In genomic region chr2:30950339-30950738, GRCh38 we compare ENCODE assay signal across 25 cellular contexts.
"Had no signal": no experiment of that assay in that cellular context is flagged by ENCODE, and none has a peak within 500 bp of the region (broad histone marks: within the 10 kb centered on the region; RNA-seq: fewer than 3 reads in every experiment).

No MANE protein-coding gene starts in this region.

- H3K4me3 Mint-ChIP-seq: mesothelial cell of epicardium; naive B cell; natural killer cell; nephron progenitor cell; stimulated activated naive B cell treated with anti-CD40 and anti-IgM and Interleukin-4, amounts not matched to agents 10 μg/mL and 1 μg/mL and 100 μg/mL, for 72 hours had no signal

- ATAC-seq: left lobe of liver; natural killer cell; sciatic nerve; stimulated activated naive B cell treated with anti-CD40 and anti-IgM and Interleukin-4, amounts not matched to agents 10 μg/mL and 1 μg/mL and 100 μg/mL, for 72 hours; stimulated activated naive CD8-positive, alpha-beta T cell treated with anti-CD3 and anti-CD28 coated beads, Interleukin-15, Interleukin-2, amounts not matched to agents 100 U/mL and 50 U/mL, for 24 hours; upper lobe of right lung had no signal

- H3K27ac ChIP-seq: ovary, skin epidermis, stomach, thoracic aorta, tibial artery, upper lobe of right lung had no signal

- H3K27me3 Mint-ChIP-seq: naive B cell; progenitor cell of endocrine pancreas; stimulated activated naive B cell treated with anti-CD40 and anti-IgM and Interleukin-4, amounts not matched to agents 10 μg/mL and 1 μg/mL and 100 μg/mL, for 72 hours had no signal

- H3K9me3 ChIP-seq: ovary, stomach, thoracic aorta, tibial artery, upper lobe of right lung had no signal

- H3K9me3 Mint-ChIP-seq: natural killer cell, nephron progenitor cell had no signal

- DNase-seq: hippocampal formation; kidney glomerular epithelial cell; left cardiac atrium; mesendoderm; naive B cell; natural killer cell; nephron progenitor cell; ovary; right cardiac atrium; stimulated activated CD4-positive, alpha-beta T cell treated with anti-CD3 and anti-CD28 coated beads, Interleukin-12 subunit alpha, Interleukin-12 subunit beta, amount 100 ng/mL, for 4 hours; stimulated activated CD4-positive, alpha-beta T cell treated with anti-CD3 and anti-CD28 coated beads, Interleukin-15, amount 100 ng/mL, for 24 hours; stimulated activated CD4-positive, alpha-beta T cell treated with anti-CD3 and anti-CD28 coated beads, Interleukin-2, amount 100 ng/mL, for 24 hours; stimulated activated CD4-positive, alpha-beta T cell treated with anti-CD3 and anti-CD28 coated beads, Interleukin-4, amount 100 ng/mL, for 1 hour; stimulated activated naive B cell treated with anti-CD40 and anti-IgM and Interleukin-4, amounts not matched to agents 10 μg/mL and 1 μg/mL and 100 μg/mL, for 72 hours; stimulated activated naive CD8-positive, alpha-beta T cell treated with anti-CD3 and anti-CD28 coated beads, Interleukin-15, Interleukin-2, amounts not matched to agents 100 U/mL and 50 U/mL, for 24 hours; stomach; tibial artery; trophoblast cell; upper lobe of right lung had no signal

- H3K4me1 Mint-ChIP-seq: mesothelial cell of epicardium; natural killer cell; stimulated activated naive B cell treated with anti-CD40 and anti-IgM and Interleukin-4, amounts not matched to agents 10 μg/mL and 1 μg/mL and 100 μg/mL, for 72 hours had no signal

- H3K27ac Mint-ChIP-seq: mesothelial cell of epicardium; naive B cell; natural killer cell; nephron progenitor cell; progenitor cell of endocrine pancreas; stimulated activated naive B cell treated with anti-CD40 and anti-IgM and Interleukin-4, amounts not matched to agents 10 μg/mL and 1 μg/mL and 100 μg/mL, for 72 hours had no signal

- H3K36me3 Mint-ChIP-seq: mesothelial cell of epicardium, naive B cell, natural killer cell had no signal
